ENCODE assay signal across 24 cellular contexts in genomic region chr18:39692367-39693011, GRCh38.
DNase-seq lines count a peak whose midpoint lies in the region; ATAC-seq and TF ChIP-seq lines count a peak whose summit lies in the region.
"Had no signal": no experiment of that assay in that cellular context is flagged by ENCODE, and none has a peak within 500 bp of the region (broad histone marks: within the 10 kb centered on the region; RNA-seq: fewer than 3 reads in every experiment).

No MANE protein-coding gene starts in this region.

- peaks cover 25% of the 10 kb centered on the region for H3K4me1 Mint-ChIP-seq in GM23338
- H3K4me1 Mint-ChIP-seq in endodermal cell: peaks cover 16% of the 10 kb centered on the region
- peaks cover 17% of the 10 kb centered on the region for H3K4me1 Mint-ChIP-seq in neural progenitor cell
- no peaks in the 10 kb centered on the region for H3K4me1 Mint-ChIP-seq in activated CD4-positive, alpha-beta T cell treated with anti-CD3 and anti-CD28 coated beads for 36 hours
- H3K4me1 Mint-ChIP-seq in MCF 10A (ENCODE audit: insufficient read depth, unreplicated experiment): no peaks in the 10 kb centered on the region
- H3K4me1 Mint-ChIP-seq: B cell had no signal

- H3K36me3 ChIP-seq in GM23338 (ENCODE audit: insufficient read depth) (no peaks in the 10 kb centered on the region), HUES64 (ENCODE audit: insufficient read depth, low read length) (no peaks in the 10 kb centered on the region), endodermal cell (ENCODE audit: control insufficient read depth, insufficient read depth, low read length) (no peaks in the 10 kb centered on the region), neural progenitor cell (no peaks in the 10 kb centered on the region)

- H3K27me3 ChIP-seq in GM23338 (ENCODE audit: insufficient read depth) (no peaks in the 10 kb centered on the region), HUES64 (ENCODE audit: insufficient read depth, low read length) (no peaks in the 10 kb centered on the region), endodermal cell (ENCODE audit: control insufficient read depth, insufficient read depth, low read length, poor library complexity, severe bottlenecking) (no peaks in the 10 kb centered on the region), neural progenitor cell (no peaks in the 10 kb centered on the region)

- H3K36me3 Mint-ChIP-seq in GM23338 (ENCODE audit: low read depth): no peaks in the 10 kb centered on the region
- peaks cover 2% of the 10 kb centered on the region for H3K36me3 Mint-ChIP-seq in endodermal cell (ENCODE audit: low read depth)
- peaks cover 9% of the 10 kb centered on the region for H3K36me3 Mint-ChIP-seq in neural progenitor cell
- H3K36me3 Mint-ChIP-seq in activated CD4-positive, alpha-beta T cell treated with anti-CD3 and anti-CD28 coated beads for 36 hours (ENCODE audit: low read depth): no peaks in the 10 kb centered on the region
- H3K36me3 Mint-ChIP-seq in MCF 10A (ENCODE audit: insufficient read depth, unreplicated experiment): no peaks in the 10 kb centered on the region

- intact Hi-C loops in activated CD4-positive, alpha-beta T cell treated with anti-CD3 and anti-CD28 coated beads for 36 hours (cut with DNase I, micrococcal nuclease): no loop called here
- intact Hi-C loops in MCF 10A (cut with micrococcal nuclease): no loop called here

- H3K9ac ChIP-seq in HUES64 (ENCODE audit: low read depth, low read length): no peak overlapping the region
- no peak overlapping the region for H3K9ac ChIP-seq in endodermal cell (ENCODE audit: extremely low read depth, low read length, poor library complexity, severe bottlenecking)
- no peak overlapping the region for H3K9ac ChIP-seq in neural progenitor cell

- no peaks in the 10 kb centered on the region for H3K9me3 Mint-ChIP-seq in GM23338
- no peaks in the 10 kb centered on the region for H3K9me3 Mint-ChIP-seq in endodermal cell
- peaks cover 8% of the 10 kb centered on the region for H3K9me3 Mint-ChIP-seq in neural progenitor cell
- no peaks in the 10 kb centered on the region for H3K9me3 Mint-ChIP-seq in activated CD4-positive, alpha-beta T cell treated with anti-CD3 and anti-CD28 coated beads for 36 hours (ENCODE audit: low read depth)
- no peaks in the 10 kb centered on the region for H3K9me3 Mint-ChIP-seq in MCF 10A (ENCODE audit: unreplicated experiment)

- POLR2A ChIA-PET in activated CD4-positive, alpha-beta T cell treated with anti-CD3 and anti-CD28 coated beads for 36 hours (lab: Charles Lee): no interaction called here
- POLR2A ChIA-PET in MCF 10A (lab: Yijun Ruan, JAX): no interaction called here

- WGBS in HUES64: 35% methylated on average over 2 of the region's 2 CpGs
- WGBS in endodermal cell (ENCODE audit: insufficient coverage in 1 of 2, insufficient read length in 1 of 2), 2 experiments: 52% methylated on average over 2 of the region's 2 CpGs; no CpG with 5 or more reads in 1 of the 2 experiments

- BruUV-seq in MCF 10A (replicated peaks; lab: Mats Ljungman, UMichigan): no TSS peak

- H3K9me3 ChIP-seq in HUES64 (ENCODE audit: insufficient read depth, low read depth, low read length) (no peaks in the 10 kb centered on the region), endodermal cell (ENCODE audit: control insufficient read depth, low read length) (no peaks in the 10 kb centered on the region), neural progenitor cell (ENCODE audit: low read depth) (no peaks in the 10 kb centered on the region)

- H3K27ac Mint-ChIP-seq in GM23338 (no peak overlapping the region), endodermal cell (no peak overlapping the region), neural progenitor cell (no peak overlapping the region), MCF 10A (ENCODE audit: low read depth, unreplicated experiment) (no peak overlapping the region)
- H3K27ac Mint-ChIP-seq in activated CD4-positive, alpha-beta T cell treated with anti-CD3 and anti-CD28 coated beads for 36 hours: no peak overlapping the region
- H3K27ac Mint-ChIP-seq: B cell had no signal

- H2AFZ ChIP-seq in GM23338: no peak overlapping the region
- no peak overlapping the region for H2AFZ ChIP-seq in neural progenitor cell (replicated peaks)

- peak overlapping the region; percentile 1; the same call in 1 of the 2 replicates for H3K27ac ChIP-seq in GM23338 (ENCODE audit: low read depth)
- H3K27ac ChIP-seq in HUES64 (ENCODE audit: low read depth, low read length): peak overlapping the region; percentile 22; the same call in 1 of the 2 replicates
- H3K27ac ChIP-seq in endodermal cell (ENCODE audit: low read depth, low read length): peak overlapping the region; percentile 75
- peak overlapping the region; percentile 48 for H3K27ac ChIP-seq in neural progenitor cell
- H3K27ac ChIP-seq: RWPE1 had no signal

- peak overlapping the region; percentile 52 for H3K4me3 ChIP-seq in GM23338
- H3K4me3 ChIP-seq in HUES64 (ENCODE audit: low read length): peak overlapping the region; percentile 34; the same call in 1 of the 2 replicates
- H3K4me3 ChIP-seq in endodermal cell (ENCODE audit: low read length): no peak overlapping the region
- no peak overlapping the region for H3K4me3 ChIP-seq in neural progenitor cell

- no peak for TF ChIP-seq CTCF in GM23338 (conservative IDR thresholded peaks at IDR 0.05; ENCODE audit: low read depth in 2 of 2)
- no peak for TF ChIP-seq CTCF in endodermal cell (conservative IDR thresholded peaks at IDR 0.05)
- TF ChIP-seq CTCF in neural progenitor cell (IDR thresholded peaks at IDR 0.05): no peak
- TF ChIP-seq CTCF in MCF 10A (IDR thresholded peaks at IDR 0.05; ENCODE audit: unreplicated experiment): no peak

- H3K9me2 ChIP-seq in GM23338 (ENCODE audit: insufficient read depth): no peaks in the 10 kb centered on the region

- H3K4me1 ChIP-seq in GM23338 (ENCODE audit: insufficient read depth): peaks cover 38% of the 10 kb centered on the region
- peaks cover 36% of the 10 kb centered on the region for H3K4me1 ChIP-seq in HUES64 (ENCODE audit: insufficient read depth, low read length)
- H3K4me1 ChIP-seq in endodermal cell (ENCODE audit: control insufficient read depth, insufficient read depth, low read length): no peaks in the 10 kb centered on the region
- peaks cover 17% of the 10 kb centered on the region for H3K4me1 ChIP-seq in neural progenitor cell

- H3K79me2 ChIP-seq in GM23338 (replicated peaks; ENCODE audit: insufficient read depth): 0 out of 2 replicates have a peak, but pooled peaks cover 4% of the 10 kb centered on the region
- H3K79me2 ChIP-seq in neural progenitor cell (ENCODE audit: low read depth): no peaks in the 10 kb centered on the region

- H3K27me3 Mint-ChIP-seq in GM23338 (ENCODE audit: insufficient read depth, low read depth, poor library complexity): no peaks in the 10 kb centered on the region
- H3K27me3 Mint-ChIP-seq in endodermal cell (ENCODE audit: insufficient read depth): no peaks in the 10 kb centered on the region
- no peaks in the 10 kb centered on the region for H3K27me3 Mint-ChIP-seq in neural progenitor cell (ENCODE audit: insufficient read depth, low read depth)
- no peaks in the 10 kb centered on the region for H3K27me3 Mint-ChIP-seq in activated CD4-positive, alpha-beta T cell treated with anti-CD3 and anti-CD28 coated beads for 36 hours
- H3K27me3 Mint-ChIP-seq in MCF 10A (ENCODE audit: insufficient read depth, unreplicated experiment): no peaks in the 10 kb centered on the region
- H3K27me3 Mint-ChIP-seq: B cell had no signal

- CTCF ChIA-PET in activated CD4-positive, alpha-beta T cell treated with anti-CD3 and anti-CD28 coated beads for 36 hours (lab: Charles Lee): no interaction called here
- CTCF ChIA-PET in MCF 10A (lab: Yijun Ruan, JAX): interaction anchor here (1.6 kb wide), 1 partner anchor 149 kb away, joined by 5 read pairs; no protein-coding TSS in a partner anchor

- H4K20me1 ChIP-seq in GM23338 (replicated peaks; ENCODE audit: insufficient read depth) (0 out of 2 replicates have a peak, but pooled peaks cover 3% of the 10 kb centered on the region), neural progenitor cell (ENCODE audit: low read depth) (no peaks in the 10 kb centered on the region)

- ATAC-seq in GM23338: peak; percentile 76
- ATAC-seq in HG02981 (IDR thresholded peaks at IDR 0.05; ENCODE audit: unreplicated experiment): no peak
- ATAC-seq in activated CD4-positive, alpha-beta T cell treated with anti-CD3 and anti-CD28 coated beads for 36 hours: no peak
- ATAC-seq: HepG2, PC-3, SK-N-SH treated with all-trans-retinoic acid at 6 μM for 48 hours had no signal

- DNase-seq in GM23338 (ENCODE audit: low spot score) (peak; percentile 33), endodermal cell (no peak), neural progenitor cell (ENCODE audit: low spot score) (no peak), COLO829 (ENCODE audit: low spot score) (no peak), MCF 10A (ENCODE audit: unreplicated experiment) (no peak)
- DNase-seq in activated CD4-positive, alpha-beta T cell treated with anti-CD3 and anti-CD28 coated beads for 36 hours: no peak
- DNase-seq: 8988T, COR-L47, DMS 273 treated with DMSO at 0.1 percent for 48 hours, GF-D8, KBM-7, NCI-H1105 treated with DMSO at 0.1 percent for 48 hours, NCI-H187, NCI-H2107, NCI-H226, NCI-H524 treated with DMSO at 0.1 percent for 48 hours, PC-3, SIG-M5 had no signal

- H3F3A ChIP-seq in GM23338 (replicated peaks; ENCODE audit: low read depth) (0 out of 2 replicates have a peak, but pooled peaks cover 2% of the 10 kb centered on the region), neural progenitor cell (ENCODE audit: low read depth) (peaks cover 21% of the 10 kb centered on the region)

- H3K4me2 ChIP-seq in GM23338 (peak overlapping the region; percentile 78), neural progenitor cell (peak overlapping the region; percentile 14)

- H3K4me3 Mint-ChIP-seq in GM23338 (no peak overlapping the region), endodermal cell (peak overlapping the region; percentile 26), neural progenitor cell (no peak overlapping the region), MCF 10A (ENCODE audit: unreplicated experiment) (no peak overlapping the region)
- no peak overlapping the region for H3K4me3 Mint-ChIP-seq in activated CD4-positive, alpha-beta T cell treated with anti-CD3 and anti-CD28 coated beads for 36 hours
- H3K4me3 Mint-ChIP-seq: B cell had no signal

TF ChIP-seq in GM23338, 12 proteins besides CTCF, POLR2A, EP300 and RAD21:
- no peak for TF ChIP-seq EZH2phosphoT487 (IDR thresholded peaks at IDR 0.05; ENCODE audit: unreplicated experiment)
- peak; percentile 51; the same call in 1 of the 2 replicates for TF ChIP-seq NANOG (IDR thresholded peaks at IDR 0.05; ENCODE audit: borderline replicate concordance)

Comparison
In these comparisons a context has a peak if more than half of its experiments do, and no peak if none do; other contexts are left out.
1. H3K27ac ChIP-seq: peak in every context shown above with its lines; median percentile 75 in endodermal cell; 48 in neural progenitor cell; 22 in HUES64; 1 in GM23338.
2. H3K4me3 ChIP-seq: peak in GM23338 (single experiment) and HUES64 (single experiment); none in endodermal cell (single experiment) and neural progenitor cell (single experiment).